30 cellular contexts compared by ENCODE assay signal in genomic region chr1:168104535-168104934, GRCh38. TPM values are rescaled to one million over a fixed set of nuclear protein-coding genes. Genes with fewer than 3 reads are reported as not detected.
"Had no signal": no experiment of that assay in that cellular context is flagged by ENCODE, and none has a peak within 500 bp of the region (broad histone marks: within the 10 kb centered on the region; RNA-seq: fewer than 3 reads in every experiment).

No MANE protein-coding gene starts in this region.

- H3K36me3 Mint-ChIP-seq: immature natural killer cell; naive B cell; natural killer cell; stimulated activated effector memory CD8-positive, alpha-beta T cell treated with anti-CD3 and anti-CD28 coated beads, Interleukin-12 subunit alpha, Interleukin-12 subunit beta, amount 100 ng/mL, for 72 hours had no signal

- H3K4me1 ChIP-seq: left lung, lower lobe of right lung, pancreas, prostate gland, spleen, suprapubic skin, tibial artery, uterus had no signal

- ATAC-seq: left colon; left lung; lower lobe of right lung; natural killer cell; pancreas; right cardiac atrium; stimulated activated effector memory CD8-positive, alpha-beta T cell treated with anti-CD3 and anti-CD28 coated beads, Interleukin-12 subunit alpha, Interleukin-12 subunit beta, amount 100 ng/mL, for 72 hours had no signal

- H3K27ac Mint-ChIP-seq: immature natural killer cell; mesothelial cell of epicardium; natural killer cell; stimulated activated effector memory CD8-positive, alpha-beta T cell treated with anti-CD3 and anti-CD28 coated beads, Interleukin-12 subunit alpha, Interleukin-12 subunit beta, amount 100 ng/mL, for 72 hours; stimulated activated naive CD8-positive, alpha-beta T cell treated with anti-CD3 and anti-CD28 coated beads, Interleukin-15, Interleukin-2, amounts not matched to agents 100 ng/mL and 50 ng/mL, for 24 hours; type B pancreatic cell had no signal

- H3K9me3 Mint-ChIP-seq: immature natural killer cell; mesothelial cell of epicardium; naive B cell; natural killer cell; stimulated activated effector memory CD8-positive, alpha-beta T cell treated with anti-CD3 and anti-CD28 coated beads, Interleukin-12 subunit alpha, Interleukin-12 subunit beta, amount 100 ng/mL, for 72 hours; stimulated activated naive CD8-positive, alpha-beta T cell treated with anti-CD3 and anti-CD28 coated beads, Interleukin-15, Interleukin-2, amounts not matched to agents 100 ng/mL and 50 ng/mL, for 24 hours; type B pancreatic cell had no signal

- DNase-seq: hypothalamus; immature natural killer cell; kidney; left colon; left lung; lower lobe of right lung; mammary epithelial cell; mesendoderm; naive B cell; natural killer cell; nucleus accumbens; pancreas; posterior cingulate gyrus; retina; right cardiac atrium; sigmoid colon; small intestine; spleen; stimulated activated CD4-positive, alpha-beta T cell treated with anti-CD3 and anti-CD28 coated beads, Interleukin-4, amount 100 ng/mL, for 24 hours; stimulated activated naive CD4-positive, alpha-beta T cell; tibial artery had no signal

- H3K27me3 Mint-ChIP-seq: stimulated activated naive CD8-positive, alpha-beta T cell treated with anti-CD3 and anti-CD28 coated beads, Interleukin-15, Interleukin-2, amounts not matched to agents 100 ng/mL and 50 ng/mL, for 24 hours; type B pancreatic cell had no signal

- H3K27me3 ChIP-seq: left lung, pancreas, sigmoid colon, spleen, suprapubic skin, tibial artery, uterus had no signal

- H3K4me1 Mint-ChIP-seq: immature natural killer cell; naive B cell; natural killer cell; stimulated activated effector memory CD8-positive, alpha-beta T cell treated with anti-CD3 and anti-CD28 coated beads, Interleukin-12 subunit alpha, Interleukin-12 subunit beta, amount 100 ng/mL, for 72 hours had no signal

- H3K27ac ChIP-seq: left lung, lower lobe of right lung, pancreas, prostate gland, sigmoid colon, spleen, suprapubic skin, thoracic aorta, tibial artery, uterus had no signal

- FAIRE-seq: islet of Langerhans, kidney, pancreas, small intestine had no signal

- H3K4me3 ChIP-seq: left lung, lower lobe of right lung, pancreas, prostate gland, sigmoid colon, spleen, suprapubic skin, thoracic aorta, tibial artery, uterus had no signal

- H3K4me3 Mint-ChIP-seq: immature natural killer cell; mesothelial cell of epicardium; naive B cell; natural killer cell; stimulated activated effector memory CD8-positive, alpha-beta T cell treated with anti-CD3 and anti-CD28 coated beads, Interleukin-12 subunit alpha, Interleukin-12 subunit beta, amount 100 ng/mL, for 72 hours; stimulated activated naive CD8-positive, alpha-beta T cell treated with anti-CD3 and anti-CD28 coated beads, Interleukin-15, Interleukin-2, amounts not matched to agents 100 ng/mL and 50 ng/mL, for 24 hours; type B pancreatic cell had no signal

- H3K36me3 ChIP-seq: pancreas, prostate gland, spleen, thoracic aorta, uterus had no signal

- H3K9me3 ChIP-seq: left lung, lower lobe of right lung, pancreas, prostate gland, sigmoid colon, spleen, suprapubic skin, thoracic aorta, tibial artery, uterus had no signal

RNA-seq across cellular contexts. Expression of gene GPR161, which starts 32.2 kb away (rescaled TPM):
- total RNA-seq: natural killer cell had no signal
